18 cellular contexts compared by ENCODE assay signal in genomic region chr2:132588576-132588975, GRCh38.
DNase-seq lines count a peak whose midpoint lies in the region; ATAC-seq, FAIRE-seq and TF ChIP-seq lines count a peak whose summit lies in the region.
"Had no signal": no experiment of that assay in that cellular context is flagged by ENCODE, and none has a peak within 500 bp of the region (broad histone marks: within the 10 kb centered on the region; RNA-seq: fewer than 3 reads in every experiment).

No MANE protein-coding gene starts in this region.

- H2BK120ac ChIP-seq in neuronal stem cell (ENCODE audit: low read depth, low read length): no peak overlapping the region

- H3K4ac ChIP-seq in neuronal stem cell (ENCODE audit: low read length): no peak overlapping the region

- no peaks in the 10 kb centered on the region for H3K27me3 ChIP-seq in Caco-2 (replicated peaks; ENCODE audit: control insufficient read depth, insufficient read depth, low read length)
- H3K27me3 ChIP-seq in colonic mucosa: no peaks in the 10 kb centered on the region
- H3K27me3 ChIP-seq in right lobe of liver: no peaks in the 10 kb centered on the region
- H3K27me3 ChIP-seq in neuronal stem cell (ENCODE audit: control insufficient read depth in 3 of 3, insufficient read depth in 3 of 3, low read depth in 1 of 3, low read length in 3 of 3): no peaks in the 10 kb centered on the region

- 40% methylated on average over 1 of the region's 1 CpG for WGBS in right lobe of liver (ENCODE audit: insufficient coverage, low coverage, low lambda C conversion rate, missing lambda C conversion rate)
- WGBS in neuronal stem cell (ENCODE audit: extremely low coverage in 2 of 2, insufficient read length in 2 of 2, insufficient replicate concordance in 1 of 2), 2 donors: no CpG with 5 or more reads among the region's 1 CpG

- H2BK5ac ChIP-seq in neuronal stem cell (ENCODE audit: low read length): no peak overlapping the region

- H3K4me3 Mint-ChIP-seq in Caco-2 (ENCODE audit: unreplicated experiment): no peak overlapping the region
- H3K4me3 Mint-ChIP-seq: B cell had no signal

- ATAC-seq in right lobe of liver (peak; percentile 94 to 98 (median 95)), HG03439 (IDR thresholded peaks at IDR 0.05; ENCODE audit: unreplicated experiment) (no peak)
- ATAC-seq: K562, PC-3 had no signal

- H3K18ac ChIP-seq in neuronal stem cell (ENCODE audit: low read length): no peak overlapping the region

- H2AK5ac ChIP-seq in neuronal stem cell (ENCODE audit: low read depth, low read length): no peak overlapping the region

- BruUV-seq in Caco-2 (replicated peaks; lab: Mats Ljungman, UMichigan): no TSS peak

- H2BK15ac ChIP-seq in neuronal stem cell (ENCODE audit: low read length): no peak overlapping the region

- H3K23ac ChIP-seq in neuronal stem cell (ENCODE audit: low read depth, low read length, poor library complexity): no peak overlapping the region

- H3K27ac ChIP-seq in colonic mucosa (no peak overlapping the region), right lobe of liver (peak overlapping the region in 2 of 3 donors; percentile 50), neuronal stem cell (replicated peaks; ENCODE audit: low read length) (no peak overlapping the region), kidney (ENCODE audit: low read depth in 2 of 2, low read length in 2 of 2) (no peak overlapping the region)

- DNase-seq in Caco-2: peak; percentile 23 to 51
- peak; percentile 25 for DNase-seq in colonic mucosa
- DNase-seq in right lobe of liver: peak; percentile 36 to 67 (median 57)
- no peak for DNase-seq in neuronal stem cell (ENCODE audit: low spot score)
- no peak for DNase-seq in NCI-H1092 treated with DMSO at 0.1 percent for 48 hours (lab: John Stamatoyannopoulos, UW)
- DNase-seq in SK-N-DZ (ENCODE audit: low spot score): no peak
- DNase-seq in kidney: no peak
- DNase-seq: NCI-H187, NCI-H2107, NCI-H510A treated with DMSO at 0.1 percent for 48 hours, NCI-H774, PC-3, RPMI8226 had no signal

- CTCF ChIA-PET in Caco-2 (lab: Charles Lee): interaction anchor here (0.6 to 1.0 kb wide), 2 partner anchors 41 to 213 kb away, joined by 3 to 4 read pairs; no protein-coding TSS in a partner anchor

- no peak overlapping the region for H3K9ac ChIP-seq in colonic mucosa (ENCODE audit: low read depth in 2 of 2, low read length in 2 of 2)
- H3K9ac ChIP-seq in neuronal stem cell (ENCODE audit: low read depth, low read length, poor library complexity): no peak overlapping the region
- H3K9ac ChIP-seq in kidney (ENCODE audit: low read length in 2 of 2): no peak overlapping the region

- H3K27me3 Mint-ChIP-seq in Caco-2 (ENCODE audit: insufficient read depth, unreplicated experiment): no peaks in the 10 kb centered on the region
- H3K27me3 Mint-ChIP-seq: B cell had no signal

- no peak overlapping the region for H3K14ac ChIP-seq in neuronal stem cell (ENCODE audit: low read length)

- H3K4me1 ChIP-seq in Caco-2 (peaks cover 44% of the 10 kb centered on the region), colonic mucosa (no peaks in the 10 kb centered on the region), right lobe of liver (peaks cover 0 to 28% (median 14%) of the 10 kb centered on the region in 4 donors), neuronal stem cell (ENCODE audit: control insufficient read depth in 2 of 2, insufficient read depth in 1 of 2, low read depth in 1 of 2, low read length in 2 of 2) (peaks cover 11 to 34% of the 10 kb centered on the region in 2 donors), kidney (ENCODE audit: control insufficient read depth in 1 of 2, insufficient read depth in 1 of 2, low read depth in 1 of 2, low read length in 2 of 2) (no peaks in the 10 kb centered on the region)

- no peak for TF ChIP-seq POLR2A in right lobe of liver (IDR thresholded peaks at IDR 0.05)

- peak overlapping the region; percentile 64 for H2AFZ ChIP-seq in neuronal stem cell (ENCODE audit: low read length)

- no peaks in the 10 kb centered on the region for H3K36me3 Mint-ChIP-seq in Caco-2 (ENCODE audit: insufficient read depth, unreplicated experiment)

- H3K4me2 ChIP-seq in neuronal stem cell (ENCODE audit: insufficient read depth, low read length, poor library complexity, severe bottlenecking): no peak overlapping the region

- POLR2A ChIA-PET in Caco-2 (lab: Charles Lee): no interaction called here

- peak overlapping the region; percentile 8 for H3K27ac Mint-ChIP-seq in Caco-2 (ENCODE audit: unreplicated experiment)
- H3K27ac Mint-ChIP-seq: B cell had no signal

- no peak overlapping the region for H3K4me3 ChIP-seq in Caco-2 (ENCODE audit: low read depth, low read length)
- H3K4me3 ChIP-seq in colonic mucosa: no peak overlapping the region
- H3K4me3 ChIP-seq in right lobe of liver: no peak overlapping the region
- no peak overlapping the region for H3K4me3 ChIP-seq in neuronal stem cell (ENCODE audit: low read length in 2 of 2)
- H3K4me3 ChIP-seq in kidney (ENCODE audit: low read length in 2 of 2): no peak overlapping the region
- H3K4me3 ChIP-seq: K562 had no signal

- H3K79me1 ChIP-seq in neuronal stem cell (ENCODE audit: low read depth, low read length): no peaks in the 10 kb centered on the region

- H3K9me3 ChIP-seq in Caco-2: no peaks in the 10 kb centered on the region
- H3K9me3 ChIP-seq in colonic mucosa: no peaks in the 10 kb centered on the region
- no peaks in the 10 kb centered on the region for H3K9me3 ChIP-seq in right lobe of liver
- no peaks in the 10 kb centered on the region for H3K9me3 ChIP-seq in neuronal stem cell (replicated peaks in 1 of 2; ENCODE audit: control insufficient read depth in 2 of 2, insufficient read depth in 1 of 2, low read depth in 1 of 2, low read length in 2 of 2)
- no peaks in the 10 kb centered on the region for H3K9me3 ChIP-seq in kidney (ENCODE audit: control insufficient read depth in 1 of 2, low read length in 2 of 2)

- H3K4me1 Mint-ChIP-seq in Caco-2 (ENCODE audit: low read depth, unreplicated experiment): peaks cover 50% of the 10 kb centered on the region
- H3K4me1 Mint-ChIP-seq: B cell had no signal

- H3K36me3 ChIP-seq in Caco-2 (ENCODE audit: control insufficient read depth, insufficient read depth, low read length) (no peaks in the 10 kb centered on the region), colonic mucosa (no peaks in the 10 kb centered on the region), right lobe of liver (no peaks in the 10 kb centered on the region), neuronal stem cell (replicated peaks in 1 of 2; ENCODE audit: control insufficient read depth in 2 of 2, insufficient read depth in 2 of 2, low read length in 2 of 2) (no peaks in the 10 kb centered on the region), kidney (ENCODE audit: control insufficient read depth in 1 of 2, insufficient read depth in 2 of 2, low read length in 2 of 2) (no peaks in the 10 kb centered on the region)

- TF ChIP-seq CTCF in Caco-2 (IDR thresholded peaks at IDR 0.05; ENCODE audit: insufficient read depth in 1 of 2, low read depth in 1 of 2, low read length in 1 of 2, severe bottlenecking in 1 of 2, unreplicated experiment in 1 of 2) (no peak), colonic mucosa (IDR thresholded peaks at IDR 0.05) (no peak), right lobe of liver (IDR thresholded peaks at IDR 0.05) (no peak), kidney (IDR thresholded peaks at IDR 0.05; ENCODE audit: borderline replicate concordance, extremely low read depth, insufficient read depth) (no peak)

- no peak overlapping the region for H4K8ac ChIP-seq in neuronal stem cell (ENCODE audit: low read depth, low read length)

- FAIRE-seq in kidney (lab: Jason Lieb, UNC): no peak
- FAIRE-seq: G401.6, H54, K562 had no signal

- no peak overlapping the region for H4K91ac ChIP-seq in neuronal stem cell (ENCODE audit: low read depth, low read length, poor library complexity)

- H2BK12ac ChIP-seq in neuronal stem cell (ENCODE audit: low read length): no peak overlapping the region

- H3K9me3 Mint-ChIP-seq in Caco-2 (ENCODE audit: unreplicated experiment): peaks cover 7% of the 10 kb centered on the region

- intact Hi-C loops in Caco-2 (cut with micrococcal nuclease; ENCODE audit: unreplicated experiment) (loop anchor here (2.0 kb wide), 3 partner anchors 26 to 54 kb away; no protein-coding TSS in a partner anchor), colonic mucosa (cut with DNase I) (no loop called here), right lobe of liver (cut with DNase I) (no loop called here), kidney (cut with DNase I) (no loop called here)

Comparison
In these comparisons a context has a peak if more than half of its experiments do, and no peak if none do; other contexts are left out.
1. DNase-seq: peak in Caco-2 (2 of 2), colonic mucosa (single experiment) and right lobe of liver (3 of 3); none in neuronal stem cell (single experiment), NCI-H1092 treated with DMSO at 0.1 percent for 48 hours (single experiment), SK-N-DZ (single experiment) and kidney (single experiment).
2. H3K27ac ChIP-seq: peak in right lobe of liver (2 of 3); none in colonic mucosa (single experiment), neuronal stem cell (single experiment) and kidney (0 of 2).